ENCODE assay signal across 26 cellular contexts in genomic region chr1:200684015-200684414, GRCh38. TPM values are rescaled to one million over a fixed set of nuclear protein-coding genes. Genes with fewer than 3 reads are reported as not detected.
DNase-seq lines count a peak whose midpoint lies in the region; ATAC-seq and TF ChIP-seq lines count a peak whose summit lies in the region.
"Had no signal": no experiment of that assay in that cellular context is flagged by ENCODE, and none has a peak within 500 bp of the region (broad histone marks: within the 10 kb centered on the region; RNA-seq: fewer than 3 reads in every experiment).

No MANE protein-coding gene starts in this region.

- H3K4me3 Mint-ChIP-seq in activated CD4-positive, alpha-beta T cell treated with anti-CD3 and anti-CD28 coated beads for 36 hours, result no peak overlapping the region
- H3K4me3 Mint-ChIP-seq in activated CD4-positive, alpha-beta T cell treated with anti-CD3 and anti-CD28 coated beads, Interleukin-2, amount 10 ng/mL, durations not matched to agents 24 days and 14 days, result no peak overlapping the region
- H3K4me3 Mint-ChIP-seq: CD4-positive, alpha-beta T cell; T-helper 1 cell treated with Interleukin-12 subunit alpha and Interleukin-12 subunit beta and Interleukin-4 antibody, amounts not matched to agents 30 μg/mL and 1 μg/mL, for 36 hours had no signal

- ATAC-seq in activated CD4-positive, alpha-beta T cell treated with anti-CD3 and anti-CD28 coated beads for 36 hours, result peak; percentile 42
- ATAC-seq in RWPE2 (ENCODE audit: low read depth) (peak; percentile 98), HG02571 (IDR thresholded peaks at IDR 0.05; ENCODE audit: unreplicated experiment) (no peak)
- ATAC-seq: gastroesophageal sphincter, GM12878 had no signal

- H3K14ac ChIP-seq in trophoblast cell (ENCODE audit: low read length), result no peak overlapping the region

- H3K4me2 ChIP-seq in trophoblast cell (ENCODE audit: low read length), result no peak overlapping the region

- POLR2A ChIA-PET in activated CD4-positive, alpha-beta T cell treated with anti-CD3 and anti-CD28 coated beads for 36 hours (lab: Charles Lee), result no interaction called here

- TF ChIP-seq POLR2A in ovary (IDR thresholded peaks at IDR 0.05), result no peak

- no peaks in the 10 kb centered on the region for H3K9me3 Mint-ChIP-seq in activated CD4-positive, alpha-beta T cell treated with anti-CD3 and anti-CD28 coated beads for 36 hours (ENCODE audit: low read depth)
- H3K9me3 Mint-ChIP-seq in activated CD4-positive, alpha-beta T cell treated with anti-CD3 and anti-CD28 coated beads, Interleukin-2, amount 10 ng/mL, durations not matched to agents 24 days and 14 days, result no peaks in the 10 kb centered on the region
- H3K9me3 Mint-ChIP-seq: CD4-positive, alpha-beta T cell; T-helper 1 cell treated with Interleukin-12 subunit alpha and Interleukin-12 subunit beta and Interleukin-4 antibody, amounts not matched to agents 30 μg/mL and 1 μg/mL, for 36 hours had no signal

- WGBS in trophoblast cell (ENCODE audit: extremely low coverage, insufficient coverage, insufficient read length), result no CpG with 5 or more reads among the region's 4 CpGs
- 70 to 72% (median 71%) methylated on average over 4 of the region's 4 CpGs for WGBS in ovary, 3 donors

- H4K91ac ChIP-seq in trophoblast cell (ENCODE audit: low read depth, low read length), result no peak overlapping the region

- no peak overlapping the region for H4K12ac ChIP-seq in trophoblast cell (ENCODE audit: low read depth, low read length)

- no peak overlapping the region for H3K9ac ChIP-seq in trophoblast cell (ENCODE audit: low read length)

- no peak overlapping the region for H2BK5ac ChIP-seq in trophoblast cell (ENCODE audit: low read depth, low read length, poor library complexity)

- no peaks in the 10 kb centered on the region for H3K4me1 Mint-ChIP-seq in activated CD4-positive, alpha-beta T cell treated with anti-CD3 and anti-CD28 coated beads for 36 hours
- no peaks in the 10 kb centered on the region for H3K4me1 Mint-ChIP-seq in activated CD4-positive, alpha-beta T cell treated with anti-CD3 and anti-CD28 coated beads, Interleukin-2, amount 10 ng/mL, durations not matched to agents 24 days and 14 days

- CTCF ChIA-PET in activated CD4-positive, alpha-beta T cell treated with anti-CD3 and anti-CD28 coated beads for 36 hours (lab: Charles Lee), result interaction anchor here (0.6 to 0.7 kb wide), 2 partner anchors 9 to 26 kb away, joined by 3 read pairs; no protein-coding TSS in a partner anchor

- H3K4me1 ChIP-seq in RWPE2 (ENCODE audit: insufficient read depth, poor library complexity, severe bottlenecking) (peaks cover 17% of the 10 kb centered on the region), trophoblast cell (ENCODE audit: control insufficient read depth in 1 of 2, insufficient read depth in 2 of 2, low read length in 2 of 2) (no peaks in the 10 kb centered on the region), ovary (ENCODE audit: insufficient read depth) (no peaks in the 10 kb centered on the region)
- H3K4me1 ChIP-seq: gastroesophageal sphincter, left ventricle myocardium inferior, stomach, tibial artery had no signal

- DNase-seq in activated CD4-positive, alpha-beta T cell treated with anti-CD3 and anti-CD28 coated beads for 36 hours, result no peak
- DNase-seq in activated CD4-positive, alpha-beta T cell treated with anti-CD3 and anti-CD28 coated beads, Interleukin-2, amount 10 ng/mL, durations not matched to agents 24 days and 14 days, result no peak
- DNase-seq in RWPE2 (ENCODE audit: low spot score) (no peak), fibroblast of gingiva (ENCODE audit: low read depth) (peak; percentile 4), trophoblast cell (peak; percentile 3 to 33), CD1c-positive myeloid dendritic cell (ENCODE audit: extremely low spot score) (no peak), ovary (no peak)
- DNase-seq: 8988T; activated CD8-positive, alpha-beta memory T cell treated with anti-CD3 and anti-CD28 coated beads for 24 hours; brain microvascular endothelial cell; CD4-positive, alpha-beta T cell; effector CD4-positive, alpha-beta T cell; erythroblast; hippocampal formation; left ventricle myocardium inferior; MG63; NCI-H2029 treated with DMSO at 0.1 percent for 48 hours; NCI-H226; stimulated activated CD8-positive, alpha-beta memory T cell treated with anti-CD3 and anti-CD28 coated beads, Interleukin-4, amount 100 ng/mL, for 48 hours; stomach; tibial artery had no signal

- no peak overlapping the region for H2BK12ac ChIP-seq in trophoblast cell (ENCODE audit: low read length)

- H3K79me1 ChIP-seq in trophoblast cell (ENCODE audit: low read length), result no peaks in the 10 kb centered on the region

- no peak overlapping the region for H3K27ac Mint-ChIP-seq in activated CD4-positive, alpha-beta T cell treated with anti-CD3 and anti-CD28 coated beads for 36 hours
- H3K27ac Mint-ChIP-seq in activated CD4-positive, alpha-beta T cell treated with anti-CD3 and anti-CD28 coated beads, Interleukin-2, amount 10 ng/mL, durations not matched to agents 24 days and 14 days, result no peak overlapping the region
- H3K27ac Mint-ChIP-seq: CD4-positive, alpha-beta T cell; T-helper 1 cell treated with Interleukin-12 subunit alpha and Interleukin-12 subunit beta and Interleukin-4 antibody, amounts not matched to agents 30 μg/mL and 1 μg/mL, for 36 hours had no signal

- H3K18ac ChIP-seq in trophoblast cell (ENCODE audit: low read length), result no peak overlapping the region

- no peak for TF ChIP-seq EP300 in ovary (IDR thresholded peaks at IDR 0.05)

- no peaks in the 10 kb centered on the region for H3K36me3 Mint-ChIP-seq in activated CD4-positive, alpha-beta T cell treated with anti-CD3 and anti-CD28 coated beads for 36 hours (ENCODE audit: low read depth)
- no peaks in the 10 kb centered on the region for H3K36me3 Mint-ChIP-seq in activated CD4-positive, alpha-beta T cell treated with anti-CD3 and anti-CD28 coated beads, Interleukin-2, amount 10 ng/mL, durations not matched to agents 24 days and 14 days (ENCODE audit: low read depth)

- no peak overlapping the region for H3K23ac ChIP-seq in trophoblast cell (ENCODE audit: low read length)

- no peaks in the 10 kb centered on the region for H3K27me3 Mint-ChIP-seq in activated CD4-positive, alpha-beta T cell treated with anti-CD3 and anti-CD28 coated beads for 36 hours
- peaks cover 7% of the 10 kb centered on the region for H3K27me3 Mint-ChIP-seq in activated CD4-positive, alpha-beta T cell treated with anti-CD3 and anti-CD28 coated beads, Interleukin-2, amount 10 ng/mL, durations not matched to agents 24 days and 14 days

- intact Hi-C loops in activated CD4-positive, alpha-beta T cell treated with anti-CD3 and anti-CD28 coated beads for 36 hours (cut with DNase I, micrococcal nuclease), result no loop called here
- intact Hi-C loops in activated CD4-positive, alpha-beta T cell treated with anti-CD3 and anti-CD28 coated beads, Interleukin-2, amount 10 ng/mL, durations not matched to agents 24 days and 14 days (cut with micrococcal nuclease), result no loop called here
- intact Hi-C loops in ovary (cut with DNase I), result no loop called here

- peak overlapping the region; percentile 59 for H3K27ac ChIP-seq in RWPE2 (ENCODE audit: poor library complexity, severe bottlenecking)
- no peak overlapping the region for H3K27ac ChIP-seq in trophoblast cell (ENCODE audit: low read depth, low read length)
- no peak overlapping the region for H3K27ac ChIP-seq in ovary
- H3K27ac ChIP-seq: brain microvascular endothelial cell, gastroesophageal sphincter, left ventricle myocardium inferior, skin epidermis, stomach, tibial artery had no signal

- no peak overlapping the region for H2AFZ ChIP-seq in trophoblast cell (ENCODE audit: insufficient read depth, low read length, poor library complexity)

- H3K36me3 ChIP-seq in RWPE2 (ENCODE audit: low read depth) (no peaks in the 10 kb centered on the region), trophoblast cell (ENCODE audit: control insufficient read depth in 1 of 2, insufficient read depth in 2 of 2, low read length in 2 of 2) (no peaks in the 10 kb centered on the region), ovary (no peaks in the 10 kb centered on the region)
- H3K36me3 ChIP-seq: brain microvascular endothelial cell, gastroesophageal sphincter, left ventricle myocardium inferior, MG63, stomach, tibial artery had no signal

- H3K79me2 ChIP-seq in trophoblast cell (ENCODE audit: control insufficient read depth, insufficient read depth, low read length, poor library complexity), result no peaks in the 10 kb centered on the region

- no peaks in the 10 kb centered on the region for H3K27me3 ChIP-seq in RWPE2 (ENCODE audit: insufficient read depth, poor library complexity, severe bottlenecking)
- no peaks in the 10 kb centered on the region for H3K27me3 ChIP-seq in trophoblast cell (ENCODE audit: insufficient read depth, low read length)
- no peaks in the 10 kb centered on the region for H3K27me3 ChIP-seq in ovary
- H3K27me3 ChIP-seq: brain microvascular endothelial cell, gastroesophageal sphincter, MG63, stomach, tibial artery had no signal

- no peak overlapping the region for H2BK120ac ChIP-seq in trophoblast cell (ENCODE audit: insufficient read depth, low read length, poor library complexity)

- H4K8ac ChIP-seq in trophoblast cell (ENCODE audit: low read depth, low read length), result no peak overlapping the region

- no peak overlapping the region for H3K4me3 ChIP-seq in RWPE2 (ENCODE audit: severe bottlenecking)
- H3K4me3 ChIP-seq in trophoblast cell (ENCODE audit: low read depth, low read length), result no peak overlapping the region
- H3K4me3 ChIP-seq in ovary, result no peak overlapping the region
- H3K4me3 ChIP-seq: gastroesophageal sphincter, GM12878, left ventricle myocardium inferior, MG63, skin epidermis, stomach, tibial artery had no signal

- H3K9me3 ChIP-seq in RWPE2 (ENCODE audit: severe bottlenecking) (no peaks in the 10 kb centered on the region), trophoblast cell (ENCODE audit: insufficient read depth, low read depth, low read length) (no peaks in the 10 kb centered on the region), ovary (no peaks in the 10 kb centered on the region)
- H3K9me3 ChIP-seq: gastroesophageal sphincter, left ventricle myocardium inferior, MG63, stomach, tibial artery had no signal

- no peak overlapping the region for H3K4ac ChIP-seq in trophoblast cell (ENCODE audit: low read depth, low read length)

- TF ChIP-seq CTCF in RWPE2 (IDR thresholded peaks at IDR 0.05; ENCODE audit: poor library complexity, severe bottlenecking), result no peak
- no peak for TF ChIP-seq CTCF in ovary (IDR thresholded peaks at IDR 0.05)

- no peak overlapping the region for H2AK5ac ChIP-seq in trophoblast cell (ENCODE audit: low read length)

RNA-seq across cellular contexts. Expression of gene DDX59, which starts 14.3 kb away (rescaled TPM):
- total RNA-seq in activated CD4-positive, alpha-beta T cell treated with anti-CD3 and anti-CD28 coated beads for 36 hours, result 10 to 100 TPM; 17.4 to 19.4 TPM
- total RNA-seq in activated CD4-positive, alpha-beta T cell treated with anti-CD3 and anti-CD28 coated beads, Interleukin-2, amount 10 ng/mL, durations not matched to agents 24 days and 14 days, result 14.0 and 14.3 TPM in 2 replicates
- 20.7 and 21.7 TPM in 2 replicates for polyA plus RNA-seq in trophoblast cell (2013)
- total RNA-seq in ovary, result 10 to 100 TPM; 16.4 to 25.6 (median 19.5) TPM
- polyA plus RNA-seq in ovary, result 10 to 100 TPM; 17.6 to 29.1 TPM

RNA-seq across cellular contexts. Expression of gene CAMSAP2, which starts 54.7 kb away (rescaled TPM):
- total RNA-seq in activated CD4-positive, alpha-beta T cell treated with anti-CD3 and anti-CD28 coated beads for 36 hours, result 1 to 10 TPM; 2.3 to 3.0 TPM
- 1.4 and 2.5 TPM in 2 replicates for total RNA-seq in activated CD4-positive, alpha-beta T cell treated with anti-CD3 and anti-CD28 coated beads, Interleukin-2, amount 10 ng/mL, durations not matched to agents 24 days and 14 days
- polyA plus RNA-seq in trophoblast cell (2013), result 61.0 and 62.4 TPM in 2 replicates
- 10 to 100 TPM; 25.8 to 44.5 (median 38.7) TPM for total RNA-seq in ovary
- 10 to 100 TPM; 14.5 to 26.7 TPM for polyA plus RNA-seq in ovary

Comparison
In these comparisons a context has a peak if more than half of its experiments do, and no peak if none do; other contexts are left out.
1. DNase-seq: peak in fibroblast of gingiva (single experiment) and trophoblast cell (2 of 2); none in activated CD4-positive, alpha-beta T cell treated with anti-CD3 and anti-CD28 coated beads for 36 hours (single experiment), activated CD4-positive, alpha-beta T cell treated with anti-CD3 and anti-CD28 coated beads, Interleukin-2, amount 10 ng/mL, durations not matched to agents 24 days and 14 days (single experiment), RWPE2 (single experiment), CD1c-positive myeloid dendritic cell (single experiment) and ovary (0 of 5).